Comparison of ENCODE assay signal across 8 cellular contexts in the genomic region with DNA sequence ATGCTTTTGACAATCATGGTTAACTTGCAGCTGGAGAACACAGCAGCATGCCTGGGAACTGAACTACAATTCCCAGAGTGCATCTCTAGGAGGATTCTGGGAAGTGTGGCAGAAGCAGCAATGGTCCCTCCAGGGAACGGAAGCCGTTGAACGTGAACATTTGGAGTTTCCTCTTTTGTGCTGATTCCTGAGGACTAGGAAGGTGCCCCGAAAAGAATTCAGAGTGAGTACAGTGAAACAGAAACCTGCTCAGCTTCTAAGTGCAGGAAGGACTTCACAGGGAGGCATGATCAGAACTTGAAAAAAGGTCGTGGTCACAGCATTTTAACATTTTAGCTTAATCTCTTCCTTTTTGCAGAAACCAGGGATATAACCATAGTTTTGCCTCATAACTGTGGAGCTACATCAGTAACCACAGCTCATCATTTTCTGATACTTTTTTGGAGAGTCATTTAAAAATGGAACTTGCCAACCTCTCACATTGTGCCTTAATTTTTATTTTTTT. TPM values are rescaled to one million over a fixed set of nuclear protein-coding genes. Genes with fewer than 3 reads are reported as not detected.
A peak's percentile ranks its signal among the peaks of the same experiment; 100 is the strongest.
DNase-seq lines count a peak whose midpoint lies in the region; ATAC-seq and TF ChIP-seq lines count a peak whose summit lies in the region.

A gene (plus strand): TSS at position 111 of the 505 bp plus-strand sequence. CDS start 3,911 bp downstream, outside the sequence.

- 0% methylated on average over 1 of the region's 5 CpGs; no CpG with 5 or more reads in 1 of the 2 experiments for WGBS in IMR-90 (ENCODE audit: extremely low coverage in 2 of 2, insufficient read length in 1 of 2), 2 experiments

- H3K27ac Mint-ChIP-seq in MCF 10A (ENCODE audit: low read depth, unreplicated experiment), result peak within 1 kb of the TSS; percentile 93

- H2AFZ ChIP-seq in IMR-90 (replicated peaks; ENCODE audit: low read length, poor library complexity), result peak within 1 kb of the TSS; percentile 85

- H2BK15ac ChIP-seq in IMR-90 (ENCODE audit: low read depth, low read length), result no peak within 1 kb of the TSS

- peaks cover 5% of the 10 kb centered on the region; the same call in 1 of the 2 replicates for H3K4me1 ChIP-seq in IMR-90 (ENCODE audit: control insufficient read depth, insufficient read depth, low read length)

- H2BK120ac ChIP-seq in IMR-90 (ENCODE audit: low read depth, low read length), result peak within 1 kb of the TSS; percentile 63

- peak within 1 kb of the TSS; percentile 96 for H3K56ac ChIP-seq in IMR-90 (ENCODE audit: extremely low read depth, insufficient read depth, low read length)

- peak within 1 kb of the TSS; percentile 93 for H3K9ac ChIP-seq in IMR-90 (ENCODE audit: low read depth, low read length)

- H3K4ac ChIP-seq in IMR-90 (ENCODE audit: low read depth, low read length), result peak within 1 kb of the TSS; percentile 82

- in situ Hi-C loops in IMR-90 (cut with MboI; ENCODE audit: low sequenced_read_pairs), result no loop called here

- peak within 1 kb of the TSS; percentile 62; the same call in 1 of the 2 replicates for H3K18ac ChIP-seq in IMR-90 (ENCODE audit: low read depth, low read length)

- H3K36me3 Mint-ChIP-seq in MCF 10A (ENCODE audit: insufficient read depth, unreplicated experiment), result peaks cover 17% of the 10 kb centered on the region

- dilution Hi-C loops in IMR-90 (cut with HindIII; ENCODE audit: low sequenced_read_pairs, unreplicated experiment), result no loop called here

- peak within 1 kb of the TSS; percentile 66 for H3K23ac ChIP-seq in IMR-90 (ENCODE audit: low read depth, low read length)

- no peak within 1 kb of the TSS for H2BK20ac ChIP-seq in IMR-90 (ENCODE audit: low read depth, low read length)

- ATAC-seq in GM18909 (IDR thresholded peaks at IDR 0.05; ENCODE audit: poor library complexity, unreplicated experiment), result peak; percentile 80
- peak; percentile 90 for ATAC-seq in IMR-90 (ENCODE audit: low read depth)

- H4K91ac ChIP-seq in IMR-90 (ENCODE audit: insufficient read depth, low read depth, low read length), result peak within 1 kb of the TSS; percentile 80

- BruUV-seq in IMR-90 (replicated peaks; lab: Mats Ljungman, UMichigan) (no TSS peak), MCF 10A (replicated peaks; lab: Mats Ljungman, UMichigan) (no TSS peak)

- no peak for TF ChIP-seq RAD21 in IMR-90 (IDR thresholded peaks at IDR 0.05; ENCODE audit: low read length)

- peak within 1 kb of the TSS; percentile 93 for H2BK5ac ChIP-seq in IMR-90 (ENCODE audit: low read depth, low read length, poor library complexity, severe bottlenecking)

- TF ChIP-seq CTCF in 22Rv1 (IDR thresholded peaks at IDR 0.05), result no peak
- TF ChIP-seq CTCF in IMR-90 (conservative IDR thresholded peaks at IDR 0.05; ENCODE audit: low read depth, low read length), result no peak
- TF ChIP-seq CTCF in MCF 10A (IDR thresholded peaks at IDR 0.05; ENCODE audit: unreplicated experiment), result no peak

- peak within 1 kb of the TSS; percentile 77 to 99 for H4K8ac ChIP-seq in IMR-90 (ENCODE audit: low read depth in 2 of 2, low read length in 2 of 2)

- TF ChIP-seq POLR2A in IMR-90 (IDR thresholded peaks at IDR 0.05; ENCODE audit: low read depth, low read length), result no peak

- DNase-seq in IMR-90, result peak; percentile 73
- DNase-seq in T-helper 22 cell (ENCODE audit: low read depth), result peak; percentile 22
- DNase-seq in MCF 10A (ENCODE audit: unreplicated experiment), result peak; percentile 67
- peak; percentile 77 for DNase-seq in iPS DF 19.7 (ENCODE audit: low read depth, low spot score)
- peak; percentile 84 for DNase-seq in renal cortical epithelial cell (ENCODE audit: low read depth)
- DNase-seq in GOT3 (lab: John Stamatoyannopoulos, UW), result no peak

- peak within 1 kb of the TSS; percentile 76 for H2AK5ac ChIP-seq in IMR-90 (ENCODE audit: low read depth, low read length)

- peak within 1 kb of the TSS; percentile 89 for H3K4me2 ChIP-seq in IMR-90 (ENCODE audit: low read depth, low read length)

- H3K14ac ChIP-seq in IMR-90 (replicated peaks; ENCODE audit: low read depth, low read length), result peak within 1 kb of the TSS; percentile 83

- no peaks in the 10 kb centered on the region for H3K9me3 ChIP-seq in IMR-90 (ENCODE audit: control insufficient read depth, insufficient read depth, low read length)

- H3K27ac ChIP-seq in 22Rv1, result peak within 1 kb of the TSS; percentile 78
- peak within 1 kb of the TSS; percentile 68 for H3K27ac ChIP-seq in IMR-90 (ENCODE audit: insufficient read depth, low read length)

- peaks cover 3% of the 10 kb centered on the region; the same call in 1 of the 2 replicates for H3K36me3 ChIP-seq in IMR-90 (ENCODE audit: control insufficient read depth, insufficient read depth, low read length)

- H3K27me3 Mint-ChIP-seq in MCF 10A (ENCODE audit: insufficient read depth, unreplicated experiment), result no peaks in the 10 kb centered on the region

- POLR2A ChIA-PET in IMR-90 (lab: Charles Lee; ENCODE audit: unreplicated experiment), result interaction anchor here (0.6 to 1.1 kb wide), 3 partner anchors 14 to 16 kb away, joined by 4 to 9 read pairs (median 4); no protein-coding TSS in a partner anchor
- POLR2A ChIA-PET in MCF 10A (lab: Yijun Ruan, JAX), result interaction anchor here (0.6 to 5.9 kb wide), 24 partner anchors 8 to 1147 kb away, joined by 3 to 200 read pairs (median 4); a partner anchor contains a TSS

- H3K79me1 ChIP-seq in IMR-90 (ENCODE audit: low read depth in 1 of 2, low read length in 2 of 2), result peaks cover 0 to 12% of the 10 kb centered on the region in 2 experiments; a peak in 2 of 4 replicates

- H3K27me3 ChIP-seq in IMR-90 (ENCODE audit: control insufficient read depth, insufficient read depth, low read length), result no peaks in the 10 kb centered on the region

- intact Hi-C loops in IMR-90 (cut with micrococcal nuclease), result loop anchor here (5.0 kb wide), 1 partner anchor 47 kb away; no protein-coding TSS in a partner anchor
- intact Hi-C loops in MCF 10A (cut with micrococcal nuclease), result loop anchor here (2.0 kb wide), 1 partner anchor 14 kb away; a partner anchor contains a TSS

- H3K9me3 Mint-ChIP-seq in MCF 10A (ENCODE audit: unreplicated experiment), result no peaks in the 10 kb centered on the region

- H4K5ac ChIP-seq in IMR-90 (ENCODE audit: low read depth, low read length), result peak within 1 kb of the TSS; percentile 83

- CTCF ChIA-PET in IMR-90 (lab: Yijun Ruan, JAX), result interaction anchor here (0.6 to 1.0 kb wide), 2 partner anchors 49 to 142 kb away, joined by 3 read pairs; no protein-coding TSS in a partner anchor
- CTCF ChIA-PET in MCF 10A (lab: Yijun Ruan, JAX), result interaction anchor here (0.6 to 2.8 kb wide), 6 partner anchors 10 to 448 kb away, joined by 3 to 32 read pairs (median 4); a partner anchor contains a TSS

- H3K4me3 Mint-ChIP-seq in MCF 10A (ENCODE audit: unreplicated experiment), result peak within 1 kb of the TSS; percentile 78

- H4K20me1 ChIP-seq in IMR-90 (ENCODE audit: insufficient read depth, low read length), result no peaks in the 10 kb centered on the region

- H3K4me1 Mint-ChIP-seq in MCF 10A (ENCODE audit: insufficient read depth, unreplicated experiment), result peaks cover 6% of the 10 kb centered on the region

- H2AK9ac ChIP-seq in IMR-90 (replicated peaks; ENCODE audit: low read depth, low read length, poor library complexity), result peak within 1 kb of the TSS; percentile 79

- peak within 1 kb of the TSS; percentile 55 for H3K4me3 ChIP-seq in IMR-90 (ENCODE audit: insufficient read depth, low read depth, low read length)

- no peaks in the 10 kb centered on the region for H3K9me1 ChIP-seq in IMR-90 (ENCODE audit: insufficient read depth, low read length)

TF ChIP-seq in IMR-90, 13 proteins besides CTCF, POLR2A, EP300 and RAD21:
- TF ChIP-seq, protein P1, sequence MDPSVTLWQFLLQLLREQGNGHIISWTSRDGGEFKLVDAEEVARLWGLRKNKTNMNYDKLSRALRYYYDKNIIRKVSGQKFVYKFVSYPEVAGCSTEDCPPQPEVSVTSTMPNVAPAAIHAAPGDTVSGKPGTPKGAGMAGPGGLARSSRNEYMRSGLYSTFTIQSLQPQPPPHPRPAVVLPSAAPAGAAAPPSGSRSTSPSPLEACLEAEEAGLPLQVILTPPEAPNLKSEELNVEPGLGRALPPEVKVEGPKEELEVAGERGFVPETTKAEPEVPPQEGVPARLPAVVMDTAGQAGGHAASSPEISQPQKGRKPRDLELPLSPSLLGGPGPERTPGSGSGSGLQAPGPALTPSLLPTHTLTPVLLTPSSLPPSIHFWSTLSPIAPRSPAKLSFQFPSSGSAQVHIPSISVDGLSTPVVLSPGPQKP (IDR thresholded peaks at IDR 0.05; ENCODE audit: borderline replicate concordance, low read depth, low read length), result no peak
- no peak for TF ChIP-seq CEBPB (IDR thresholded peaks at IDR 0.05; ENCODE audit: low read depth, low read length)
- TF ChIP-seq RFX5 (IDR thresholded peaks at IDR 0.05; ENCODE audit: low read depth, low read length), result no peak
- TF ChIP-seq MAZ (IDR thresholded peaks at IDR 0.05; ENCODE audit: borderline replicate concordance, low read depth, low read length), result no peak
- no peak for TF ChIP-seq SMC3 (IDR thresholded peaks at IDR 0.05; ENCODE audit: low read depth, low read length)
- TF ChIP-seq MAFK (IDR thresholded peaks at IDR 0.05; ENCODE audit: low read depth, low read length), result no peak
- TF ChIP-seq MXI1 (IDR thresholded peaks at IDR 0.05; ENCODE audit: borderline replicate concordance, low read depth, low read length), result no peak
- no peak for TF ChIP-seq CHD1 (IDR thresholded peaks at IDR 0.05; ENCODE audit: low read depth, low read length)
- TF ChIP-seq, protein P2, sequence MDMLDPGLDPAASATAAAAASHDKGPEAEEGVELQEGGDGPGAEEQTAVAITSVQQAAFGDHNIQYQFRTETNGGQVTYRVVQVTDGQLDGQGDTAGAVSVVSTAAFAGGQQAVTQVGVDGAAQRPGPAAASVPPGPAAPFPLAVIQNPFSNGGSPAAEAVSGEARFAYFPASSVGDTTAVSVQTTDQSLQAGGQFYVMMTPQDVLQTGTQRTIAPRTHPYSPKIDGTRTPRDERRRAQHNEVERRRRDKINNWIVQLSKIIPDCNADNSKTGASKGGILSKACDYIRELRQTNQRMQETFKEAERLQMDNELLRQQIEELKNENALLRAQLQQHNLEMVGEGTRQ (IDR thresholded peaks at IDR 0.05; ENCODE audit: low read depth, low read length), result no peak
- no peak for TF ChIP-seq RCOR1 (IDR thresholded peaks at IDR 0.05; ENCODE audit: insufficient replicate concordance, low read length)
- TF ChIP-seq BHLHE40 (IDR thresholded peaks at IDR 0.05; ENCODE audit: low read depth, low read length), result no peak
- TF ChIP-seq FOS (IDR thresholded peaks at IDR 0.05; ENCODE audit: low read depth, low read length), result no peak
- no peak for TF ChIP-seq NFE2L2 (IDR thresholded peaks at IDR 0.05; ENCODE audit: low read depth, low read length)

RNA-seq across cellular contexts. Expression of the gene that starts here (rescaled TPM):
- total RNA-seq in IMR-90 (2012; rRNA removed), result 0.90 and 1.1 TPM in 2 replicates
- polyA plus RNA-seq in IMR-90 (2012; rRNA removed), result 1.3 and 1.7 TPM in 2 replicates
- polyA plus RNA-seq in IMR-90 (2012; cell fraction: cytosol; rRNA removed), result 0.35 and 0.52 TPM in 2 replicates
- 0.97 and 5.1 TPM in 2 replicates for polyA plus RNA-seq in IMR-90 (2012; cell fraction: nucleus; rRNA removed; ENCODE audit: low replicate concordance)
- 1.7 and 1.8 TPM in 2 replicates for total RNA-seq in MCF 10A (2022)
- total RNA-seq in renal cortical epithelial cell, result 1.2 and 1.7 TPM in 2 replicates
